7 cellular contexts compared by ENCODE assay signal in the genomic region with DNA sequence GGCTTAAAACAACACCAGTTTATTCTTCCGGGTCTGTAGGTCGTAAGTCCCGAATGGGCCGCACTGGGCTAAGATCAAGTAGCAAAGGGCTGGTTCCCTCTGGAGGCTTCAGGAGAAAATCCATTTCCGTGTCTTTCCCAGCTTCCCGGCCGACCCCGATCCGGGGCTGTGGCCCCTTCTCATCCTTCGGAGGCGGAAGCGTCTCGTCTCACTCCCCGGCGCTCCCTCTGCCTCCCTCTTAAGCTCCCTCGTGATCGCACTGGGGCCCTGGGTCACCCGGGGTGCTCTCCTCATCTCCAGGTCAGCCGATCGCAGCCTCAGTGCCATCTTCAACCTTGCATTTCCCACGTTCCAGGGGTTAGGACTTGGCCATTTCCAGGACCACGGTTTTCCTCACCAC.
"Had no signal": no experiment of that assay in that cellular context is flagged by ENCODE, and none has a peak within 500 bp of the region (broad histone marks: within the 10 kb centered on the region; RNA-seq: fewer than 3 reads in every experiment).

No MANE protein-coding gene starts in this region.

- H3K27me3 Mint-ChIP-seq: IgD-negative memory B cell had no signal

- H3K27ac Mint-ChIP-seq: GM23338, IgD-negative memory B cell had no signal

- H3K4me3 ChIP-seq: GM23338 had no signal

- H3K4me2 ChIP-seq: GM23338, KMS-11 had no signal

- H3K4me1 Mint-ChIP-seq: GM23338, IgD-negative memory B cell had no signal

- H3K4me3 Mint-ChIP-seq: GM23338, H9, IgD-negative memory B cell had no signal

- H3K27ac ChIP-seq: KMS-11 had no signal

- DNase-seq: H9, HCEC 1CT, KBM-7 had no signal

- H3K36me3 Mint-ChIP-seq: IgD-negative memory B cell had no signal

- H2AFZ ChIP-seq: GM23338 had no signal

- ATAC-seq: HepG2 had no signal

- H3K9me3 Mint-ChIP-seq: H9, IgD-negative memory B cell had no signal
